Comparison of ENCODE assay signal across 1 cellular context in genomic region chr6:21080221-21080620, GRCh38.
TF ChIP-seq lines count a peak whose summit lies in the region.

No MANE protein-coding gene starts in this region.

TF ChIP-seq in K562, 482 proteins besides CTCF, POLR2A, EP300 and RAD21:
- TF ChIP-seq ZNF695 (CRISPR knock-in tag; IDR thresholded peaks at IDR 0.05) = no peak
- no peak for TF ChIP-seq ZFPM2 (CRISPR knock-in tag; IDR thresholded peaks at IDR 0.05)
- no peak for TF ChIP-seq MTA2 (IDR thresholded peaks at IDR 0.05; ENCODE audit: low read depth)
- no peak for TF ChIP-seq TBL1XR1 (IDR thresholded peaks at IDR 0.05; ENCODE audit: low read length in 2 of 2)
- TF ChIP-seq COPS2 (conservative IDR thresholded peaks at IDR 0.05) = no peak
- TF ChIP-seq BRD4 (IDR thresholded peaks at IDR 0.05) = no peak
- TF ChIP-seq ZNF584 (CRISPR knock-in tag; IDR thresholded peaks at IDR 0.05; ENCODE audit: low read depth) = no peak
- TF ChIP-seq ZNF764 (CRISPR knock-in tag; IDR thresholded peaks at IDR 0.05; ENCODE audit: low read depth) = no peak
- TF ChIP-seq, protein P1, sequence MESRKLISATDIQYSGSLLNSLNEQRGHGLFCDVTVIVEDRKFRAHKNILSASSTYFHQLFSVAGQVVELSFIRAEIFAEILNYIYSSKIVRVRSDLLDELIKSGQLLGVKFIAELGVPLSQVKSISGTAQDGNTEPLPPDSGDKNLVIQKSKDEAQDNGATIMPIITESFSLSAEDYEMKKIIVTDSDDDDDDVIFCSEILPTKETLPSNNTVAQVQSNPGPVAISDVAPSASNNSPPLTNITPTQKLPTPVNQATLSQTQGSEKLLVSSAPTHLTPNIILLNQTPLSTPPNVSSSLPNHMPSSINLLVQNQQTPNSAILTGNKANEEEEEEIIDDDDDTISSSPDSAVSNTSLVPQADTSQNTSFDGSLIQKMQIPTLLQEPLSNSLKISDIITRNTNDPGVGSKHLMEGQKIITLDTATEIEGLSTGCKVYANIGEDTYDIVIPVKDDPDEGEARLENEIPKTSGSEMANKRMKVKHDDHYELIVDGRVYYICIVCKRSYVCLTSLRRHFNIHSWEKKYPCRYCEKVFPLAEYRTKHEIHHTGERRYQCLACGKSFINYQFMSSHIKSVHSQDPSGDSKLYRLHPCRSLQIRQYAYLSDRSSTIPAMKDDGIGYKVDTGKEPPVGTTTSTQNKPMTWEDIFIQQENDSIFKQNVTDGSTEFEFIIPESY (CRISPR knock-in tag; IDR thresholded peaks at IDR 0.05) = no peak
- no peak for TF ChIP-seq NFATC3 (IDR thresholded peaks at IDR 0.05)
- no peak for TF ChIP-seq ESRRB (CRISPR knock-in tag; IDR thresholded peaks at IDR 0.05; ENCODE audit: borderline replicate concordance)
- TF ChIP-seq TAF7 (tag; IDR thresholded peaks at IDR 0.05) = no peak
- TF ChIP-seq ZNF263 (CRISPR knock-in tag; IDR thresholded peaks at IDR 0.05; ENCODE audit: borderline replicate concordance) = no peak
- TF ChIP-seq CLOCK (CRISPR knock-in tag; IDR thresholded peaks at IDR 0.05; ENCODE audit: borderline replicate concordance) = no peak
TF ChIP-seq in K562: peak in this region for 0.
